In genomic region chr9:36154213-36154952, GRCh38 we compare ENCODE assay signal across 9 cellular contexts. TPM values are rescaled to one million over a fixed set of nuclear protein-coding genes. Genes with fewer than 3 reads are reported as not detected.
DNase-seq lines count a peak whose midpoint lies in the region; ATAC-seq and TF ChIP-seq lines count a peak whose summit lies in the region.
"Had no signal": no experiment of that assay in that cellular context is flagged by ENCODE, and none has a peak within 500 bp of the region (broad histone marks: within the 10 kb centered on the region; RNA-seq: fewer than 3 reads in every experiment).

No MANE protein-coding gene starts in this region.

- no peak overlapping the region for H3K27ac ChIP-seq in Panc1 (ENCODE audit: low read length)

- in situ Hi-C loops in Panc1 (cut with HindIII; ENCODE audit: low pct_unique_long_range_greater_than_20kb, low sequenced_read_pairs) = no loop called here

- no peak overlapping the region for H3K4me3 ChIP-seq in Panc1 (ENCODE audit: low read depth in 2 of 2, low read length in 2 of 2)

- H3K36me3 ChIP-seq in Panc1 (ENCODE audit: control insufficient read depth, insufficient read depth, low read length) = no peaks in the 10 kb centered on the region

- H3K27ac Mint-ChIP-seq in nephron = peak overlapping the region; percentile 94 to 97 (median 95)

- H3K9me3 Mint-ChIP-seq in nephron = peaks cover 8% of the 10 kb centered on the region

- H3K4me1 Mint-ChIP-seq in nephron = peaks cover 40% of the 10 kb centered on the region

- peak overlapping the region; percentile 9 to 27 (median 19) for H3K4me3 Mint-ChIP-seq in nephron

- BruUV-seq in Panc1 (replicated peaks; lab: Mats Ljungman, UMichigan) = no TSS peak

- H3K27me3 Mint-ChIP-seq in nephron (ENCODE audit: low read depth) = no peaks in the 10 kb centered on the region

- CTCF ChIA-PET in Panc1 (lab: Charles Lee) = interaction anchor here (0.5 kb wide), 1 partner anchor 69 kb away, joined by 3 read pairs; no protein-coding TSS in a partner anchor

- ATAC-seq in Panc1 = 0 out of 2 replicates have a peak, but pooled peaks have one; percentile 20

- H3K27me3 ChIP-seq in Panc1 (ENCODE audit: control insufficient read depth, insufficient read depth, low read length) = no peaks in the 10 kb centered on the region

- H3K36me3 Mint-ChIP-seq in nephron (ENCODE audit: low read depth) = peaks cover 28% of the 10 kb centered on the region

- DNase-seq in GF-D8 (lab: John Stamatoyannopoulos, UW) (peak; percentile 86), Panc1 (ENCODE audit: low read depth, low spot score) (no peak), epidermal melanocyte (ENCODE audit: insufficient read length, low spot score) (peak; percentile 61), NCI-H2196 treated with DMSO at 0.1 percent for 48 hours (lab: John Stamatoyannopoulos, UW; ENCODE audit: unreplicated experiment) (no peak), NCI-H1930 (lab: John Stamatoyannopoulos, UW) (no peak), NCI-H1694 (lab: John Stamatoyannopoulos, UW) (no peak), middle frontal gyrus (ENCODE audit: extremely low spot score, low spot score) (no peak)

- intact Hi-C loops in Panc1 (cut with micrococcal nuclease; ENCODE audit: unreplicated experiment) = no loop called here

- 0 out of 2 replicates have a peak, but pooled peaks cover 6% of the 10 kb centered on the region for H3K4me1 ChIP-seq in Panc1 (ENCODE audit: control insufficient read depth, insufficient read depth, low read length)

- POLR2A ChIA-PET in Panc1 (lab: Charles Lee) = no interaction called here

- no peaks in the 10 kb centered on the region; the same call in 1 of the 2 replicates for H3K9me3 ChIP-seq in Panc1 (ENCODE audit: control insufficient read depth, insufficient read depth, low read depth, low read length)

- TF ChIP-seq CTCF in Panc1 (IDR thresholded peaks at IDR 0.05) (no peak), nephron (IDR thresholded peaks at IDR 0.05; ENCODE audit: unreplicated experiment in 3 of 3) (no peak)

RNA-seq across cellular contexts. Expression of gene CCIN, which starts 14.8 kb away (rescaled TPM):
- 0.13 TPM for total RNA-seq in Panc1 (2021; ENCODE audit: unreplicated experiment)
- polyA plus RNA-seq in Panc1 (2012; ENCODE audit: insufficient read length) = not detected
- polyA plus RNA-seq: keratinocyte had no signal

RNA-seq across cellular contexts. Expression of gene GLIPR2, which starts 17.9 kb away (rescaled TPM):
- 4.9 TPM for total RNA-seq in Panc1 (2021; ENCODE audit: unreplicated experiment)
- 2.7 TPM for polyA plus RNA-seq in Panc1 (2012; ENCODE audit: insufficient read length)

RNA-seq across cellular contexts. Expression of gene CLTA, which starts 36.3 kb away (rescaled TPM):
- total RNA-seq in Panc1 (2021; ENCODE audit: unreplicated experiment) = 760 TPM
- polyA plus RNA-seq in Panc1 (2012; ENCODE audit: insufficient read length) = 733 TPM

Comparison
In these comparisons a context has a peak if more than half of its experiments do, and no peak if none do; other contexts are left out.
1. DNase-seq: peak in GF-D8 (single experiment) and epidermal melanocyte (single experiment); none in Panc1 (single experiment), NCI-H2196 treated with DMSO at 0.1 percent for 48 hours (single experiment), NCI-H1930 (0 of 2), NCI-H1694 (single experiment) and middle frontal gyrus (single experiment).